In the genomic region with DNA sequence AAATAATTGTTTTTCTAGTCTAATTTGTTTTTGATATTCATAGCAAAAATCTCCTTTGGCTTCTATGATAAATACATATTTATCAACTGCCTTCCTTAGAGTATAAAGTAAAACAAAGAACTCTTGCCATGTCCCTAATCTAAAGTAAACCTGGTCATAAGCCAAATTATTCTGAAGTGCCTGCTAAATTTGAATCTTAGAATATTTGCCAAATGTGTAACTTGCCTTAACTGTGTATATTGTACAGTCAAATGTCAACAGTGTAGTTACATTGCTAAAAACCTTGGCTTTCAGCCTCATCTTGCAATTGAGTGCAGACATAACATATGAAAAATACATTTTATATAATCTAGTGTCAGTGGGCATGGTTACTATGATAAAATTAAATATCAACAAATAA, we compare ENCODE assay signal across 27 cellular contexts.
"Had no signal": no experiment of that assay in that cellular context is flagged by ENCODE, and none has a peak within 500 bp of the region (broad histone marks: within the 10 kb centered on the region; RNA-seq: fewer than 3 reads in every experiment).

No MANE protein-coding gene starts in this region.

- H3K27me3 ChIP-seq: colonic mucosa, esophagus squamous epithelium, right lobe of liver, testis, transverse colon had no signal

- H3K4me1 ChIP-seq: colonic mucosa, esophagus squamous epithelium, right lobe of liver, testis, transverse colon had no signal

- DNase-seq: activated CD4-positive, alpha-beta memory T cell treated with anti-CD3 and anti-CD28 coated beads, Interleukin-2, amount 10 ng/mL, durations not matched to agents 7 days and 5 days; activated CD4-positive, alpha-beta T cell treated with anti-CD3 and anti-CD28 coated beads for 1 hour; activated CD4-positive, alpha-beta T cell treated with anti-CD3 and anti-CD28 coated beads, Interleukin-2, amount 10 ng/mL, durations not matched to agents 7 days and 5 days; activated CD8-positive, alpha-beta memory T cell treated with anti-CD3 and anti-CD28 coated beads, Interleukin-2, amount 50 U/mL, for 48 hours; activated T-cell treated with anti-CD3 and anti-CD28 coated beads, Interleukin-2, amount 50 U/mL, for 24 hours; anterior cingulate cortex; cerebellar nuclear complex; colonic mucosa; effector CD8-positive, alpha-beta T cell; esophagus squamous epithelium; foreskin fibroblast; head of caudate nucleus; hypothalamus; immature natural killer cell; mucosa of descending colon; posterior cingulate gyrus; right lobe of liver; stimulated activated CD4-positive, alpha-beta T cell treated with anti-CD3 and anti-CD28 coated beads, Interleukin-2, amount 100 ng/mL, for 48 hours; stimulated activated naive CD8-positive, alpha-beta T cell treated with anti-CD3 and anti-CD28 coated beads, Interleukin-15, Interleukin-2, amounts not matched to agents 100 U/mL and 50 U/mL, for 24 hours; T-helper 2 cell; testis; transverse colon had no signal

- H3K36me3 Mint-ChIP-seq: immature natural killer cell; natural killer cell treated with Interleukin-12 subunit alpha and Interleukin-12 subunit beta and Interleukin-15 and Interleukin-18, amount 100 ng/mL, for 72 hours had no signal

- H3K9me3 ChIP-seq: colonic mucosa, esophagus squamous epithelium, right lobe of liver, testis, transverse colon had no signal

- H3K9me3 Mint-ChIP-seq: activated CD4-positive, alpha-beta T cell treated with anti-CD3 and anti-CD28 coated beads, Interleukin-2, amount 10 ng/mL, durations not matched to agents 7 days and 5 days had no signal

- H3K27ac Mint-ChIP-seq: activated CD4-positive, alpha-beta memory T cell treated with anti-CD3 and anti-CD28 coated beads, Interleukin-2, amount 10 ng/mL, durations not matched to agents 7 days and 5 days; activated CD4-positive, alpha-beta T cell treated with anti-CD3 and anti-CD28 coated beads, Interleukin-2, amount 10 ng/mL, durations not matched to agents 7 days and 5 days; activated naive CD4-positive, alpha-beta T cell treated with anti-CD3 and anti-CD28 coated beads, Interleukin-2, amount 50 U/mL, for 72 hours; activated T-cell treated with anti-CD3 and anti-CD28 coated beads, Interleukin-2, amount 50 U/mL, for 24 hours; activated T-helper 2 cell treated with anti-CD3 and anti-CD28 coated beads, Interferon-gamma antibody, Interleukin-2, Interleukin-4, amounts not matched to agents 10 μg/mL and 5 μg/mL and 100 μg/mL, durations not matched to agents 14 hours and 24 hours and 36 hours; immature natural killer cell; natural killer cell treated with Interleukin-12 subunit alpha and Interleukin-12 subunit beta and Interleukin-15 and Interleukin-18, amount 100 ng/mL, for 72 hours; WTC11 had no signal

- H3K27me3 Mint-ChIP-seq: activated CD4-positive, alpha-beta memory T cell treated with anti-CD3 and anti-CD28 coated beads, Interleukin-2, amount 10 ng/mL, durations not matched to agents 7 days and 5 days; activated CD4-positive, alpha-beta T cell treated with anti-CD3 and anti-CD28 coated beads, Interleukin-2, amount 10 ng/mL, durations not matched to agents 7 days and 5 days; activated T-cell treated with anti-CD3 and anti-CD28 coated beads, Interleukin-2, amount 50 U/mL, for 24 hours; natural killer cell treated with Interleukin-12 subunit alpha and Interleukin-12 subunit beta and Interleukin-15 and Interleukin-18, amount 100 ng/mL, for 72 hours had no signal

- H3K4me1 Mint-ChIP-seq: activated CD4-positive, alpha-beta memory T cell treated with anti-CD3 and anti-CD28 coated beads, Interleukin-2, amount 10 ng/mL, durations not matched to agents 7 days and 5 days; activated CD4-positive, alpha-beta T cell treated with anti-CD3 and anti-CD28 coated beads, Interleukin-2, amount 10 ng/mL, durations not matched to agents 7 days and 5 days; immature natural killer cell; WTC11 had no signal

- H3K36me3 ChIP-seq: colonic mucosa, esophagus squamous epithelium, right lobe of liver, transverse colon had no signal

- H3K4me3 ChIP-seq: colonic mucosa, esophagus squamous epithelium, mucosa of descending colon, right lobe of liver, testis, transverse colon had no signal

- ATAC-seq: activated naive CD4-positive, alpha-beta T cell treated with anti-CD3 and anti-CD28 coated beads, Interleukin-2, amount 50 U/mL, for 72 hours; mucosa of descending colon; natural killer cell treated with Interleukin-12 subunit alpha and Interleukin-12 subunit beta and Interleukin-15 and Interleukin-18, amount 100 ng/mL, for 72 hours; right lobe of liver; stimulated activated naive CD8-positive, alpha-beta T cell treated with anti-CD3 and anti-CD28 coated beads, Interleukin-15, Interleukin-2, amounts not matched to agents 100 U/mL and 50 U/mL, for 24 hours; WTC11 had no signal

- H3K27ac ChIP-seq: colonic mucosa, epithelial cell of prostate, esophagus squamous epithelium, right lobe of liver, testis, transverse colon had no signal

- H3K4me3 Mint-ChIP-seq: activated CD4-positive, alpha-beta memory T cell treated with anti-CD3 and anti-CD28 coated beads, Interleukin-2, amount 10 ng/mL, durations not matched to agents 7 days and 5 days; activated CD4-positive, alpha-beta T cell treated with anti-CD3 and anti-CD28 coated beads, Interleukin-2, amount 10 ng/mL, durations not matched to agents 7 days and 5 days; activated T-cell treated with anti-CD3 and anti-CD28 coated beads, Interleukin-2, amount 50 U/mL, for 24 hours; immature natural killer cell; natural killer cell treated with Interleukin-12 subunit alpha and Interleukin-12 subunit beta and Interleukin-15 and Interleukin-18, amount 100 ng/mL, for 72 hours; WTC11 had no signal
